Comparison of ENCODE assay signal across 22 cellular contexts in genomic region chr2:9095226-9095625, GRCh38.
A peak's percentile ranks its signal among the peaks of the same experiment; 100 is the strongest.
DNase-seq lines count a peak whose midpoint lies in the region; FAIRE-seq and TF ChIP-seq lines count a peak whose summit lies in the region.
"Had no signal": no experiment of that assay in that cellular context is flagged by ENCODE, and none has a peak within 500 bp of the region (broad histone marks: within the 10 kb centered on the region; RNA-seq: fewer than 3 reads in every experiment).

No MANE protein-coding gene starts in this region.

- no peak for TF ChIP-seq RAD21 in H1 (IDR thresholded peaks at IDR 0.05 in 1 of 2, conservative IDR thresholded peaks at IDR 0.05 in 1 of 2; ENCODE audit: low read depth in 2 of 2, low read length in 2 of 2)

- no peak overlapping the region for H2BK20ac ChIP-seq in H1 (ENCODE audit: low read length)

- no peak for DNase-seq in H1 (ENCODE audit: low read depth in 1 of 2, low spot score in 2 of 2)
- DNase-seq in mesendoderm, result no peak
- no peak for DNase-seq in tibial artery
- DNase-seq in NCI-H1694 treated with DMSO at 0.1 percent for 48 hours (lab: John Stamatoyannopoulos, UW), result no peak
- DNase-seq in NCI-H2196 treated with DMSO at 0.1 percent for 48 hours (lab: John Stamatoyannopoulos, UW; ENCODE audit: unreplicated experiment), result no peak
- DNase-seq in kidney glomerular epithelial cell (lab: John Stamatoyannopoulos, UW), result no peak
- DNase-seq: activated CD4-positive, alpha-beta T cell treated with anti-CD3 and anti-CD28 coated beads for 1 hour; activated T-cell treated with anti-CD3 and anti-CD28 coated beads, Interleukin-2, amount 50 U/mL, for 4 hours; Caco-2; EL; HFFc6; mammary epithelial cell; naive thymus-derived CD4-positive, alpha-beta T cell; NCI-H1417 treated with DMSO at 0.1 percent for 48 hours; NCI-H774; PC-3; SHP77 treated with DMSO at 0.1 percent for 48 hours; stimulated activated CD4-positive, alpha-beta T cell treated with anti-CD3 and anti-CD28 coated beads, Interleukin-1b, Interleukin-23, amount 100 ng/mL, for 48 hours had no signal

- H3K18ac ChIP-seq in H1 (ENCODE audit: extremely low read depth, low read length), result peak overlapping the region; percentile 60; the same call in 1 of the 2 replicates
- no peak overlapping the region for H3K18ac ChIP-seq in mesendoderm (ENCODE audit: low read length)

- H3K4ac ChIP-seq in H1 (replicated peaks; ENCODE audit: insufficient read length, low read depth, low read length) (no peak overlapping the region), mesendoderm (ENCODE audit: low read depth, low read length) (no peak overlapping the region)

- H3K4me1 ChIP-seq in HUES6 (ENCODE audit: control insufficient read depth, insufficient read depth, low read length), result peaks cover 16% of the 10 kb centered on the region
- peaks cover 0 to 12% (median 9%) of the 10 kb centered on the region in 4 experiments; a peak in 6 of 7 replicates for H3K4me1 ChIP-seq in H1 (replicated peaks in 1 of 4; ENCODE audit: control insufficient read depth in 3 of 4, insufficient read depth in 4 of 4, low read length in 3 of 4)
- peaks cover 3% of the 10 kb centered on the region for H3K4me1 ChIP-seq in mesendoderm (ENCODE audit: control insufficient read depth, low read depth, low read length)
- peaks cover 0 to 24% (median 19%) of the 10 kb centered on the region in 4 donors for H3K4me1 ChIP-seq in tibial artery
- H3K4me1 ChIP-seq: body of pancreas, Caco-2, prostate gland had no signal

- no peaks in the 10 kb centered on the region for H3K36me3 ChIP-seq in HUES6 (ENCODE audit: control insufficient read depth, insufficient read depth, low read length)
- H3K36me3 ChIP-seq in H1 (ENCODE audit: control insufficient read depth in 2 of 4, insufficient read depth in 4 of 4, low read length in 3 of 4), result no peaks in the 10 kb centered on the region
- no peaks in the 10 kb centered on the region for H3K36me3 ChIP-seq in mesendoderm (ENCODE audit: control insufficient read depth, insufficient read depth, low read length)
- no peaks in the 10 kb centered on the region for H3K36me3 ChIP-seq in tibial artery
- H3K36me3 ChIP-seq: prostate gland had no signal

- no peak for TF ChIP-seq EP300 in H1 (IDR thresholded peaks at IDR 0.05; ENCODE audit: borderline replicate concordance in 1 of 2, low read depth in 2 of 2, low read length in 2 of 2)

- H3K14ac ChIP-seq in H1 (ENCODE audit: insufficient read length), result no peak overlapping the region

- no peaks in the 10 kb centered on the region for H4K20me1 ChIP-seq in H1 (replicated peaks in 1 of 2; ENCODE audit: control insufficient read depth in 1 of 2, insufficient read depth in 2 of 2, low read length in 2 of 2)

- TF ChIP-seq CTCF in H1 (IDR thresholded peaks at IDR 0.05; ENCODE audit: control extremely low read depth in 1 of 3, insufficient read depth in 1 of 3, low read depth in 1 of 3, low read length in 3 of 3) (no peak), tibial artery (IDR thresholded peaks at IDR 0.05) (no peak)

- no peaks in the 10 kb centered on the region for H3K79me2 ChIP-seq in H1 (ENCODE audit: control insufficient read depth in 1 of 2, insufficient read depth in 2 of 2, low read length in 2 of 2)
- no peaks in the 10 kb centered on the region for H3K79me2 ChIP-seq in mesendoderm (ENCODE audit: control insufficient read depth, insufficient read depth, low read length)

- H3K27me3 ChIP-seq in HUES6 (ENCODE audit: control insufficient read depth, insufficient read depth, low read length), result 0 out of 2 replicates have a peak, but pooled peaks cover 11% of the 10 kb centered on the region
- H3K27me3 ChIP-seq in H1 (replicated peaks in 1 of 4; ENCODE audit: control insufficient read depth in 3 of 4, extremely low read depth in 1 of 4, insufficient read depth in 3 of 4, low read length in 3 of 4), result peaks cover 0 to 8% (median 3%) of the 10 kb centered on the region in 4 experiments; a peak in 3 of 7 replicates
- H3K27me3 ChIP-seq in mesendoderm (ENCODE audit: insufficient read depth, low read length, poor library complexity), result no peaks in the 10 kb centered on the region
- H3K27me3 ChIP-seq in tibial artery, result no peaks in the 10 kb centered on the region
- H3K27me3 ChIP-seq: body of pancreas had no signal

- H3K9me3 ChIP-seq in HUES6 (ENCODE audit: control insufficient read depth, insufficient read depth, low read depth, low read length) (no peaks in the 10 kb centered on the region), H1 (ENCODE audit: insufficient read depth in 2 of 2, low read depth in 1 of 2, low read length in 1 of 2) (no peaks in the 10 kb centered on the region), tibial artery (no peaks in the 10 kb centered on the region)
- H3K9me3 ChIP-seq: body of pancreas, Caco-2, prostate gland had no signal

- no peak overlapping the region for H4K8ac ChIP-seq in H1 (ENCODE audit: extremely low read depth, insufficient read depth, low read length)
- no peak overlapping the region for H4K8ac ChIP-seq in mesendoderm (ENCODE audit: low read depth, low read length)

- H3K23me2 ChIP-seq in H1 (ENCODE audit: low read depth, low read length), result no peaks in the 10 kb centered on the region; the same call in 1 of the 2 replicates

- FAIRE-seq in H1 (lab: Jason Lieb, UNC), result no peak
- FAIRE-seq: kidney had no signal

- peak overlapping the region; percentile 0 for H4K91ac ChIP-seq in H1 (replicated peaks; ENCODE audit: insufficient read length, low read length)

- no peak for TF ChIP-seq POLR2A in H1 (IDR thresholded peaks at IDR 0.05; ENCODE audit: control extremely low read depth in 1 of 2, low read depth in 2 of 2, low read length in 2 of 2)

- H3K9ac ChIP-seq in HUES6 (ENCODE audit: low read length), result no peak overlapping the region
- no peak overlapping the region; a peak in 1 of 7 replicates for H3K9ac ChIP-seq in H1 (replicated peaks in 1 of 4; ENCODE audit: extremely low read depth in 1 of 4, low read depth in 3 of 4, low read length in 3 of 4)
- no peak overlapping the region for H3K9ac ChIP-seq in mesendoderm (ENCODE audit: low read length)

- H2BK120ac ChIP-seq in H1 (replicated peaks; ENCODE audit: low read depth, low read length) (no peak overlapping the region), mesendoderm (ENCODE audit: low read depth, low read length) (no peak overlapping the region)

- CTCF ChIA-PET in H1 (lab: Charles Lee; ENCODE audit: partially characterized antibody), result interaction anchor here (0.9 to 6.6 kb wide), 14 partner anchors 15 to 318 kb away, joined by 3 to 75 read pairs (median 4); no protein-coding TSS in a partner anchor

- no peak overlapping the region for H4K5ac ChIP-seq in H1 (ENCODE audit: insufficient read length, low read depth, low read length)
- H4K5ac ChIP-seq in mesendoderm (ENCODE audit: low read length), result no peak overlapping the region

- H3K4me3 ChIP-seq in HUES6 (ENCODE audit: low read depth, low read length), result peak overlapping the region; percentile 20
- peak overlapping the region in 1 of 4 experiments; percentile 45; a peak in 2 of 8 replicates for H3K4me3 ChIP-seq in H1 (ENCODE audit: extremely low read depth in 1 of 4, insufficient read depth in 2 of 4, low read depth in 3 of 4, low read length in 4 of 4)
- H3K4me3 ChIP-seq in mesendoderm (ENCODE audit: low read length), result no peak overlapping the region
- peak overlapping the region; percentile 28 to 42 for H3K4me3 ChIP-seq in tibial artery
- H3K4me3 ChIP-seq: body of pancreas, prostate gland had no signal

- H2AK5ac ChIP-seq in H1 (ENCODE audit: low read depth, low read length), result no peak overlapping the region; the same call in 1 of the 2 replicates
- H2AK5ac ChIP-seq in mesendoderm (ENCODE audit: low read length), result no peak overlapping the region

- H3K4me2 ChIP-seq in H1 (ENCODE audit: insufficient read depth in 1 of 2, low read depth in 2 of 2, low read length in 2 of 2), result peak overlapping the region; percentile 20 to 49; a peak in 3 of 4 replicates
- H3K4me2 ChIP-seq in mesendoderm (ENCODE audit: low read length), result no peak overlapping the region

- H2BK12ac ChIP-seq in H1 (ENCODE audit: low read depth, low read length), result no peak overlapping the region; the same call in 1 of the 2 replicates

- no peak overlapping the region for H3K56ac ChIP-seq in H1 (replicated peaks; ENCODE audit: insufficient read length, low read depth, low read length)
- peak overlapping the region; percentile 67 for H3K56ac ChIP-seq in mesendoderm (ENCODE audit: low read length)

- POLR2A ChIA-PET in H1 (lab: Charles Lee; ENCODE audit: partially characterized antibody), result interaction anchor here (1.1 kb wide), 1 partner anchor 82 kb away, joined by 3 read pairs; no protein-coding TSS in a partner anchor

- H2BK5ac ChIP-seq in H1 (ENCODE audit: low read depth, low read length) (no peak overlapping the region; the same call in 1 of the 2 replicates), mesendoderm (ENCODE audit: low read length) (no peak overlapping the region)

- H3K23ac ChIP-seq in H1 (ENCODE audit: insufficient read length), result no peak overlapping the region
- H3K23ac ChIP-seq in mesendoderm (ENCODE audit: low read length), result no peak overlapping the region

- H3K27ac ChIP-seq in HUES6 (ENCODE audit: low read depth, low read length) (no peak overlapping the region), H1 (ENCODE audit: low read depth, low read length) (no peak overlapping the region), mesendoderm (ENCODE audit: low read depth, low read length) (no peak overlapping the region), tibial artery (peak overlapping the region in 1 of 2 donors; percentile 56)
- H3K27ac ChIP-seq: body of pancreas, prostate gland had no signal

- intact Hi-C loops in tibial artery (cut with DNase I; ENCODE audit: low total_unique reads), result no loop called here

- H2AFZ ChIP-seq in H1 (ENCODE audit: low read length), result peak overlapping the region; percentile 60; the same call in 1 of the 2 replicates

- WGBS in H1 (ENCODE audit: extremely low coverage in 1 of 2, insufficient coverage in 1 of 2, insufficient read length in 1 of 2, insufficient replicate concordance in 2 of 2, low coverage in 1 of 2, low lambda C conversion rate in 2 of 2, missing lambda C conversion rate in 1 of 2), 2 experiments, result 84% methylated on average over 13 of the region's 14 CpGs; no CpG with 5 or more reads in 1 of the 2 experiments
- no CpG with 5 or more reads among the region's 14 CpGs for WGBS in mesendoderm (ENCODE audit: extremely low coverage, insufficient coverage, low lambda C conversion rate)

- H3K79me1 ChIP-seq in H1 (ENCODE audit: low read depth, low read length) (no peaks in the 10 kb centered on the region; the same call in 1 of the 2 replicates), mesendoderm (ENCODE audit: low read length) (no peaks in the 10 kb centered on the region)

- peak overlapping the region; percentile 13; the same call in 1 of the 2 replicates for H2BK15ac ChIP-seq in H1 (ENCODE audit: low read length)
- H2BK15ac ChIP-seq in mesendoderm (replicated peaks; ENCODE audit: low read depth), result no peak overlapping the region

TF ChIP-seq in H1, 55 proteins besides CTCF, POLR2A, EP300 and RAD21 (continues in another document):
- TF ChIP-seq SP4 (IDR thresholded peaks at IDR 0.05; ENCODE audit: low read length), result no peak
